1 cellular context compared by ENCODE assay signal in the genomic region with DNA sequence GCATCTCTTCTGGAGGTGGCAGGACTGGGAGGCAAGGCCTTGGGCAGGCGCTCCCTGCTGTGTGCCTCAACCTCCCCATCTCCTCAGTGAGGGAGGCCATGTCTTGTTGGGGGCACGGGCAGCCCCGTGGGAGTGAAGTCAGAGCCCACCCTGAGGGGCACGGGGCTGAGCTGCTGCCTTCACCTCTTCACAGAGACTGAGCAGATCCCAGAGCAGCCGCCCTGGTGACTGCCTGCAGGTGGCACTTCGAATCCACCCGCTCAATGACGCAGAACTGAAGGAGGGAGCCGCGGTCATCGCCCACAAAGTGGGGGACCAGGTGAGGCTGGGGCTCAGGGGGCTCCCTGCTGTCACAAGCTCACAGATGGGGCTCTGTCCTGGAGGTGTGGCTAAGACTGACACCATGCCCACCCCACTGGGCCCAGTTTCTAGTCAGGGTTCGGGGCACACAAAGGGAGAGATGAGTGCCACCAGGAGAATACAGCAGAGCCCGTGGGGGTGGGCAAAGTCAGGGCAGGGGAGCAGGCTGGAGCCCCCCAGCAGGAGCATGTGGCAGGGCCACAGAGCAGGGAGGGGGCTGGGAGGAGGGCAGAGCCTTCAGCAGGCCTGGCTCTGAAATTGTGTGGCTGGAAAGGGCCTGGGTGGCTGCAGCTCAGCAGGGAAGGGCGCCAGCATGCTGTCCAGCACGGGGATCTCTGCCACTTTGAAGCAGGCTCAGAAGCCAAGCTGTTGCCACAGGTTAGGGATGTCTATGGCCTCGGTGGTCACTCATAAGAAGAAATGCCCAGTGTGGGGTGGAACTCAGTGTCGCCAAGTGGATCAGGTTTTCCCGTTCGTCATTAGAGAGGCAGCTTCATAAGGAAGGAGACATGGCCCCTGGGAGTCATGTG.
A peak's percentile ranks its signal among the peaks of the same experiment; 100 is the strongest.
TF ChIP-seq lines count a peak whose summit lies in the region.

No MANE protein-coding gene starts in this region.

TF ChIP-seq in HepG2, 621 proteins besides CTCF, POLR2A, EP300 and RAD21:
- TF ChIP-seq AGO2 (optimal IDR thresholded peaks at IDR 0.05; ENCODE audit: low read depth, low read length), result peak; percentile 15
- no peak for TF ChIP-seq HOXA7 (CRISPR knock-in tag; IDR thresholded peaks at IDR 0.05)
- TF ChIP-seq, protein P1, sequence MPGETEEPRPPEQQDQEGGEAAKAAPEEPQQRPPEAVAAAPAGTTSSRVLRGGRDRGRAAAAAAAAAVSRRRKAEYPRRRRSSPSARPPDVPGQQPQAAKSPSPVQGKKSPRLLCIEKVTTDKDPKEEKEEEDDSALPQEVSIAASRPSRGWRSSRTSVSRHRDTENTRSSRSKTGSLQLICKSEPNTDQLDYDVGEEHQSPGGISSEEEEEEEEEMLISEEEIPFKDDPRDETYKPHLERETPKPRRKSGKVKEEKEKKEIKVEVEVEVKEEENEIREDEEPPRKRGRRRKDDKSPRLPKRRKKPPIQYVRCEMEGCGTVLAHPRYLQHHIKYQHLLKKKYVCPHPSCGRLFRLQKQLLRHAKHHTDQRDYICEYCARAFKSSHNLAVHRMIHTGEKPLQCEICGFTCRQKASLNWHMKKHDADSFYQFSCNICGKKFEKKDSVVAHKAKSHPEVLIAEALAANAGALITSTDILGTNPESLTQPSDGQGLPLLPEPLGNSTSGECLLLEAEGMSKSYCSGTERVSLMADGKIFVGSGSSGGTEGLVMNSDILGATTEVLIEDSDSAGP (CRISPR knock-in tag; IDR thresholded peaks at IDR 0.05; ENCODE audit: borderline replicate concordance), result no peak
- TF ChIP-seq RBFOX2 (IDR thresholded peaks at IDR 0.05; ENCODE audit: low read depth, low read length), result peak; percentile 2; the same call in 1 of the 2 replicates
- peak; percentile 60 for TF ChIP-seq STAG1 (CRISPR knock-in tag; IDR thresholded peaks at IDR 0.05)
